15 cellular contexts compared by ENCODE assay signal in the genomic region with DNA sequence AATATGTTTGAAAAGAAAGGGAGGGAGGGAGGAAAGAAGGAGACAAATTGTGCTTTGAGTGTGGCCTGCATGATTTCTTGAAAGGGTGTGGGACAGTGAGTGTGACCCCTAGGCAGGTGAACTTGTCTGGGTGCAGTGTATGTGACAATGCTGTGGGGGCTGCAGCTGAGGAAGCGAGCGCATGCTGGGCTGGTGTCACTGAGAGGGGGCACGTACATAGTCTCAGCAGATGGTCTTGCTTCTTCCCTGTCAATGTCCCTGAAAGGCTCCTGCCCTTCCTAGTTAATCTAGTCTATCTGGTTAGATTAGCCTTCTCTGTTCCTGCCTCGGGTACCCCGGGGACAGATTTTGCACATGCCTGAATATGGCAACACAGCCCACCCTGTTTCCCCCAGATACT. TPM values are rescaled to one million over a fixed set of nuclear protein-coding genes. Genes with fewer than 3 reads are reported as not detected.
DNase-seq lines count a peak whose midpoint lies in the region; ATAC-seq and TF ChIP-seq lines count a peak whose summit lies in the region.
"Had no signal": no experiment of that assay in that cellular context is flagged by ENCODE, and none has a peak within 500 bp of the region (broad histone marks: within the 10 kb centered on the region; RNA-seq: fewer than 3 reads in every experiment).

No MANE protein-coding gene starts in this region.

- H3K27ac Mint-ChIP-seq in neural crest cell (ENCODE audit: unreplicated experiment), result peak overlapping the region; percentile 76
- H3K27ac Mint-ChIP-seq in natural killer cell, result no peak overlapping the region

- TF ChIP-seq CTCF in WERI-Rb-1 (IDR thresholded peaks at IDR 0.05; ENCODE audit: low read depth, low read length), result no peak
- TF ChIP-seq CTCF in neural crest cell (conservative IDR thresholded peaks at IDR 0.05), result no peak
- no peak for TF ChIP-seq CTCF in ascending aorta (IDR thresholded peaks at IDR 0.05)
- no peak for TF ChIP-seq CTCF in natural killer cell (IDR thresholded peaks at IDR 0.05)

- peak overlapping the region in 5 of 11 experiments; percentile 13 to 66 (median 47); a peak in 6 of 22 replicates for H3K9ac ChIP-seq in BLaER1 treated with 17β-estradiol and CSF1 and Interleukin-3, amounts not matched to agents 10 nM and 100 nM
- H3K9ac ChIP-seq: GM23248 had no signal

- H4K20me1 ChIP-seq in BLaER1 treated with 17β-estradiol and CSF1 and Interleukin-3, amounts not matched to agents 10 nM and 100 nM, result peaks cover 0 to 36% (median 0%) of the 10 kb centered on the region in 11 experiments; a peak in 6 of 22 replicates

- H3K4me1 ChIP-seq in BLaER1 treated with 17β-estradiol and CSF1 and Interleukin-3, amounts not matched to agents 10 nM and 100 nM, result peaks cover 43 to 64% (median 52%) of the 10 kb centered on the region in 10 experiments
- peaks cover 9 to 26% of the 10 kb centered on the region in 2 donors for H3K4me1 ChIP-seq in ascending aorta

- ATAC-seq in HG02571 (IDR thresholded peaks at IDR 0.05; ENCODE audit: unreplicated experiment) (no peak), natural killer cell (no peak)

- peak overlapping the region in 7 of 11 experiments; percentile 42 to 72 (median 68); a peak in 13 of 22 replicates for H3K27ac ChIP-seq in BLaER1 treated with 17β-estradiol and CSF1 and Interleukin-3, amounts not matched to agents 10 nM and 100 nM
- H3K27ac ChIP-seq in WERI-Rb-1, result peak overlapping the region; percentile 43
- H3K27ac ChIP-seq in substantia nigra (ENCODE audit: low read depth, low read length, poor library complexity, severe bottlenecking), result peak overlapping the region; percentile 24
- H3K27ac ChIP-seq in ascending aorta, result no peak overlapping the region
- H3K27ac ChIP-seq: C4-2B, GM23248 had no signal

- H3K9me3 Mint-ChIP-seq in neural crest cell, result no peaks in the 10 kb centered on the region
- no peaks in the 10 kb centered on the region for H3K9me3 Mint-ChIP-seq in natural killer cell
- H3K9me3 Mint-ChIP-seq: CD4-positive, alpha-beta memory T cell had no signal

- H3K36me3 ChIP-seq in BLaER1 treated with 17β-estradiol and CSF1 and Interleukin-3, amounts not matched to agents 10 nM and 100 nM, result peaks cover 0 to 49% (median 27%) of the 10 kb centered on the region in 11 experiments; a peak in 15 of 22 replicates
- H3K36me3 ChIP-seq in WERI-Rb-1 (no peaks in the 10 kb centered on the region; the same call in 1 of the 2 replicates), ascending aorta (no peaks in the 10 kb centered on the region)
- H3K36me3 ChIP-seq: HAP-1 had no signal

- peaks cover 17% of the 10 kb centered on the region for H3K4me1 Mint-ChIP-seq in neural crest cell
- peaks cover 8 to 20% of the 10 kb centered on the region in 2 donors for H3K4me1 Mint-ChIP-seq in natural killer cell

- H3K4me3 Mint-ChIP-seq in neural crest cell (no peak overlapping the region), natural killer cell (no peak overlapping the region)
- H3K4me3 Mint-ChIP-seq: CD4-positive, alpha-beta memory T cell had no signal

- H3K9me3 ChIP-seq in BLaER1 treated with 17β-estradiol and CSF1 and Interleukin-3, amounts not matched to agents 10 nM and 100 nM (replicated peaks in 1 of 11), result no peaks in the 10 kb centered on the region
- H3K9me3 ChIP-seq in WERI-Rb-1 (ENCODE audit: severe bottlenecking) (no peaks in the 10 kb centered on the region), ascending aorta (no peaks in the 10 kb centered on the region)
- H3K9me3 ChIP-seq: HAP-1 had no signal

- H3K4me2 ChIP-seq in BLaER1 treated with 17β-estradiol and CSF1 and Interleukin-3, amounts not matched to agents 10 nM and 100 nM, result peak overlapping the region in 6 of 11 experiments; percentile 30 to 66 (median 50); a peak in 8 of 22 replicates

- peaks cover 0 to 6% (median 0%) of the 10 kb centered on the region in 11 experiments; a peak in 1 of 22 replicates for H3K27me3 ChIP-seq in BLaER1 treated with 17β-estradiol and CSF1 and Interleukin-3, amounts not matched to agents 10 nM and 100 nM
- H3K27me3 ChIP-seq in WERI-Rb-1 (ENCODE audit: insufficient read depth, low read depth, severe bottlenecking) (no peaks in the 10 kb centered on the region), ascending aorta (no peaks in the 10 kb centered on the region)

- peaks cover 13% of the 10 kb centered on the region for H3K27me3 Mint-ChIP-seq in neural crest cell (ENCODE audit: low read depth)
- H3K27me3 Mint-ChIP-seq in natural killer cell (ENCODE audit: low read depth in 2 of 2), result peaks cover 0 to 11% of the 10 kb centered on the region in 2 donors
- H3K27me3 Mint-ChIP-seq: CD4-positive, alpha-beta memory T cell had no signal

- H3K36me3 Mint-ChIP-seq in neural crest cell (ENCODE audit: low read depth) (no peaks in the 10 kb centered on the region), natural killer cell (no peaks in the 10 kb centered on the region)

- peak; percentile 62 for DNase-seq in WERI-Rb-1
- no peak for DNase-seq in neural crest cell (ENCODE audit: low read depth, low spot score)
- no peak for DNase-seq in substantia nigra (lab: John Stamatoyannopoulos, UW)
- no peak for DNase-seq in ascending aorta (ENCODE audit: low spot score in 2 of 2)
- DNase-seq in GM19240 (ENCODE audit: insufficient read length, low spot score), result no peak
- no peak for DNase-seq in natural killer cell
- DNase-seq: 8988T; CD4-positive, alpha-beta memory T cell; DMS79 treated with DMSO at 0.1 percent for 48 hours; GF-D8; GM23248 had no signal

- no peak overlapping the region for H3K4me3 ChIP-seq in BLaER1 treated with 17β-estradiol and CSF1 and Interleukin-3, amounts not matched to agents 10 nM and 100 nM
- H3K4me3 ChIP-seq in WERI-Rb-1 (ENCODE audit: low read depth, low read length) (no peak overlapping the region), ascending aorta (no peak overlapping the region)
- H3K4me3 ChIP-seq: GM23248, HAP-1 had no signal

- intact Hi-C loops in ascending aorta (cut with DNase I) (no loop called here), natural killer cell (cut with micrococcal nuclease) (no loop called here)

RNA-seq across cellular contexts. Expression of gene FAAH, which starts 9.8 kb away (rescaled TPM):
- total RNA-seq in neural crest cell (16.2 and 17.4 TPM in 2 replicates), ascending aorta (6.0 TPM), natural killer cell (1 to 10 TPM; 4.7 to 10.0 (median 7.9) TPM)

Comparison
In these comparisons a context has a peak if more than half of its experiments do, and no peak if none do; other contexts are left out.
1. H3K27ac ChIP-seq: peak in BLaER1 treated with 17β-estradiol and CSF1 and Interleukin-3, amounts not matched to agents 10 nM and 100 nM (7 of 11), WERI-Rb-1 (single experiment) and substantia nigra (single experiment); none in ascending aorta (0 of 2).